In the genomic region with DNA sequence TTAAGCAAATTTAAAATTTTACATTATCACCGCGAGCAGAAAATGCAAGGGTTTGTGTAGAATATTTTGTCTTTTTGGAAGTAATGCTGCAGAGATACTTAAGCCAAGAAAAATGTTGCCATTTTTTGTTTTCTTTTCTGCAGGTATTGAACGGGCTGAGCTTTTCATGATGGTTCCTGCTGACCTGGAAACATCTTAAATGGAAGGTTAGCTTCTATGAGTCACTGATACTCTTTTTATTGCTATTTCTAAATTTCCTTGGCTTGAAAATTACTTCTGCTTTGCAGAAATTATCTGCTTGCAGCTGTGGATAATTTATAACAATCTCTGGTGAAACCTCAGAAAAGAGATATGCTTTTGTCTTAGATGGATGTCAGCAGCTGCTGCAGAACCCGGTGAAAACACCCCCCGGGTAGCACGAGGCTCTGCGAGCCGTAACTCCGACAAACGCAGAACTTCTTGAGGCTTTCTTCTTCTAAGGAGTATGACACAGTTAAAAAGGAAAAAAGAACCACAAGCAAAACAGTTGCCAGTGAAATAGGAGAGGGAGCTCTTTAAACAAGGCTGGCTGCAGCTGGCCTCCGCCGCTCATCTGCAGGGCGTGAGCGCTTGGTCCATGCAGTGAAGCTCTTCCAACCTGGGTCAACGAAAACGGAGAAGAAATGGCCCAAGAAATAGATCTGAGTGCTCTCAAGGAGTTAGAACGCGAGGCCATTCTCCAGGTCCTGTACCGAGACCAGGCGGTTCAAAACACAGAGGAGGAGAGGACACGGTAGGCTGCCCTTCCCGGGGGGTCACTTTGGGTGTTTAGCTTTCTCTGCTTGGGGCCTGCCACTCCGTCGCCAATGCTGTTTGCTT, we compare ENCODE assay signal across 8 cellular contexts. TPM values are rescaled to one million over a fixed set of nuclear protein-coding genes. Genes with fewer than 3 reads are reported as not detected.
DNase-seq lines count a peak whose midpoint lies in the region; ATAC-seq and TF ChIP-seq lines count a peak whose summit lies in the region.

No MANE protein-coding gene starts in this region.

- H3K36me3 ChIP-seq in CD4-positive, alpha-beta memory T cell (ENCODE audit: insufficient read depth, low read length), result peaks cover 25% of the 10 kb centered on the region

- peak; percentile 58 for ATAC-seq in CD4-positive, alpha-beta T cell (ENCODE audit: poor library complexity)
- peak; percentile 65 to 66 for ATAC-seq in naive thymus-derived CD8-positive, alpha-beta T cell
- no peak for ATAC-seq in GM21367 (IDR thresholded peaks at IDR 0.05; ENCODE audit: unreplicated experiment)

- H3K4me3 ChIP-seq in coronary artery, result peak overlapping the region; percentile 44
- no peak overlapping the region for H3K4me3 ChIP-seq in CD4-positive, alpha-beta memory T cell (ENCODE audit: low read length in 2 of 2)

- no peak for TF ChIP-seq CTCF in CD4-positive, alpha-beta T cell (IDR thresholded peaks at IDR 0.05)
- TF ChIP-seq CTCF in coronary artery (IDR thresholded peaks at IDR 0.05), result no peak

- H3K4me1 ChIP-seq in CD4-positive, alpha-beta memory T cell (ENCODE audit: insufficient read depth, low read length), result peaks cover 16% of the 10 kb centered on the region

- CTCF ChIA-PET in CD4-positive, alpha-beta T cell (lab: Charles Lee), result interaction anchor here (6.1 kb wide), 1 partner anchor 27 kb away, joined by 52 read pairs; no protein-coding TSS in a partner anchor
- CTCF ChIA-PET in CD4-positive, alpha-beta memory T cell (lab: Charles Lee; ENCODE audit: partially characterized antibody), result interaction anchor here (0.6 to 7.5 kb wide), 6 partner anchors 10 to 34 kb away, joined by 3 to 220 read pairs (median 8); partner anchors contain the start of genes DYNLT1 and SYTL3

- peaks cover 68% of the 10 kb centered on the region for H3K36me3 Mint-ChIP-seq in CD4-positive, alpha-beta T cell (ENCODE audit: low read depth)
- H3K36me3 Mint-ChIP-seq in naive thymus-derived CD8-positive, alpha-beta T cell, result peaks cover 11 to 47% (median 22%) of the 10 kb centered on the region in 3 donors
- H3K36me3 Mint-ChIP-seq in CD4-positive, alpha-beta memory T cell, result peaks cover 47 to 62% of the 10 kb centered on the region in 2 donors

- no peaks in the 10 kb centered on the region for H3K9me3 Mint-ChIP-seq in CD4-positive, alpha-beta T cell
- H3K9me3 Mint-ChIP-seq in naive thymus-derived CD8-positive, alpha-beta T cell, result no peaks in the 10 kb centered on the region
- peaks cover 0 to 4% (median 0%) of the 10 kb centered on the region in 8 donors for H3K9me3 Mint-ChIP-seq in CD4-positive, alpha-beta memory T cell

- POLR2A ChIA-PET in CD4-positive, alpha-beta T cell (lab: Charles Lee), result interaction anchor here (0.6 to 2.4 kb wide), 8 partner anchors 10 to 104 kb away, joined by 3 to 10 read pairs (median 5); partner anchors contain the start of genes DYNLT1 and SYTL3
- POLR2A ChIA-PET in naive thymus-derived CD8-positive, alpha-beta T cell (lab: Charles Lee), result interaction anchor here (0.6 to 2.5 kb wide), 8 partner anchors 8 to 61 kb away, joined by 3 to 10 read pairs (median 4); partner anchors contain the start of genes DYNLT1 and SYTL3
- POLR2A ChIA-PET in CD4-positive, alpha-beta memory T cell (lab: Charles Lee; ENCODE audit: partially characterized antibody), result interaction anchor here (0.6 to 4.3 kb wide), 5 partner anchors 19 to 191 kb away, joined by 3 to 34 read pairs (median 3); partner anchors contain the start of gene DYNLT1

- peak in 2 of 10 experiments; percentile 37 to 38 for DNase-seq in CD4-positive, alpha-beta T cell
- DNase-seq in NCI-H1105 (lab: John Stamatoyannopoulos, UW) (peak; percentile 73), coronary artery (ENCODE audit: low spot score) (no peak), caudate nucleus (lab: John Stamatoyannopoulos, UW) (no peak)
- peak in 3 of 10 donors; percentile 33 to 72 (median 71) for DNase-seq in naive thymus-derived CD8-positive, alpha-beta T cell
- no peak for DNase-seq in CD4-positive, alpha-beta memory T cell
- no peak for DNase-seq in activated CD4-positive, alpha-beta T cell treated with anti-CD3 and anti-CD28 coated beads for 4 hours

- peak overlapping the region; percentile 82 for H3K4me3 Mint-ChIP-seq in CD4-positive, alpha-beta T cell
- peak overlapping the region; percentile 52 to 91 (median 81) for H3K4me3 Mint-ChIP-seq in naive thymus-derived CD8-positive, alpha-beta T cell
- H3K4me3 Mint-ChIP-seq in CD4-positive, alpha-beta memory T cell, result no peak overlapping the region

- peak overlapping the region; percentile 22 for H3K27ac ChIP-seq in CD4-positive, alpha-beta T cell (ENCODE audit: low read depth, low read length)
- H3K27ac ChIP-seq in coronary artery (peak overlapping the region in 1 of 2 donors; percentile 40), caudate nucleus (ENCODE audit: low read depth, low read length) (no peak overlapping the region)
- no peak overlapping the region for H3K27ac ChIP-seq in CD4-positive, alpha-beta memory T cell (ENCODE audit: low read depth, low read length)

- no peaks in the 10 kb centered on the region for H3K27me3 ChIP-seq in CD4-positive, alpha-beta T cell (ENCODE audit: control insufficient read depth, insufficient read depth, low read length)
- no peaks in the 10 kb centered on the region for H3K27me3 ChIP-seq in CD4-positive, alpha-beta memory T cell (ENCODE audit: insufficient read depth, low read length)

- intact Hi-C loops in CD4-positive, alpha-beta T cell (cut with DNase I, micrococcal nuclease), result no loop called here
- intact Hi-C loops in CD4-positive, alpha-beta memory T cell (cut with micrococcal nuclease), result no loop called here

- H3K27me3 Mint-ChIP-seq in CD4-positive, alpha-beta T cell, result no peaks in the 10 kb centered on the region
- no peaks in the 10 kb centered on the region for H3K27me3 Mint-ChIP-seq in naive thymus-derived CD8-positive, alpha-beta T cell
- no peaks in the 10 kb centered on the region for H3K27me3 Mint-ChIP-seq in CD4-positive, alpha-beta memory T cell

- peaks cover 38% of the 10 kb centered on the region for H3K4me1 Mint-ChIP-seq in CD4-positive, alpha-beta T cell (ENCODE audit: low read depth)
- peaks cover 3 to 58% (median 35%) of the 10 kb centered on the region in 4 donors for H3K4me1 Mint-ChIP-seq in naive thymus-derived CD8-positive, alpha-beta T cell
- peaks cover 11 to 21% (median 16%) of the 10 kb centered on the region in 4 donors for H3K4me1 Mint-ChIP-seq in CD4-positive, alpha-beta memory T cell

- H3K27ac Mint-ChIP-seq in CD4-positive, alpha-beta T cell, result peak overlapping the region; percentile 91
- H3K27ac Mint-ChIP-seq in naive thymus-derived CD8-positive, alpha-beta T cell, result peak overlapping the region; percentile 74 to 99 (median 96)
- peak overlapping the region in 1 of 7 donors; percentile 27 for H3K27ac Mint-ChIP-seq in CD4-positive, alpha-beta memory T cell

- H3K9me3 ChIP-seq in CD4-positive, alpha-beta T cell (ENCODE audit: control insufficient read depth, low read length), result no peaks in the 10 kb centered on the region
- no peaks in the 10 kb centered on the region for H3K9me3 ChIP-seq in CD4-positive, alpha-beta memory T cell (ENCODE audit: control insufficient read depth in 1 of 2, low read length in 2 of 2)

RNA-seq across cellular contexts. Expression of gene SYTL3, which starts 13.0 kb away (rescaled TPM):
- total RNA-seq in CD4-positive, alpha-beta T cell, result 10 to 100 TPM; 41.2 to 42.7 TPM
- 10 to 100 TPM; 11.1 to 13.6 TPM for total RNA-seq in naive thymus-derived CD8-positive, alpha-beta T cell
- 10 to 100 TPM; 15.7 to 16.1 (median 15.8) TPM for polyA plus RNA-seq in naive thymus-derived CD8-positive, alpha-beta T cell
- 10 to 100 TPM; 22.2 to 24.3 TPM for total RNA-seq in CD4-positive, alpha-beta memory T cell
- polyA plus RNA-seq in CD4-positive, alpha-beta memory T cell, result 10 to 100 TPM; 11.9 to 13.3 TPM

RNA-seq across cellular contexts. Expression of gene DYNLT1, which starts 18.3 kb away (rescaled TPM):
- 100 to 1,000 TPM; 170 to 182 TPM for total RNA-seq in CD4-positive, alpha-beta T cell
- 10 to 100 TPM; 54.4 to 54.7 TPM for total RNA-seq in naive thymus-derived CD8-positive, alpha-beta T cell
- 10 to 100 TPM; 63.3 to 78.6 (median 63.7) TPM for polyA plus RNA-seq in naive thymus-derived CD8-positive, alpha-beta T cell
- 10 to 100 TPM; 78.8 to 90.4 TPM for total RNA-seq in CD4-positive, alpha-beta memory T cell
- polyA plus RNA-seq in CD4-positive, alpha-beta memory T cell, result 100 to 1,000 TPM in 1 of 2 donors, 10 to 100 TPM in 1; 93.8 to 105 TPM

Comparison
In these comparisons a context has a peak if more than half of its experiments do, and no peak if none do; other contexts are left out.
1. H3K4me3 Mint-ChIP-seq: peak in CD4-positive, alpha-beta T cell (single experiment) and naive thymus-derived CD8-positive, alpha-beta T cell (10 of 10); none in CD4-positive, alpha-beta memory T cell (0 of 8).